In genomic region chr7:128057909-128058308, GRCh38 we compare ENCODE assay signal across 19 cellular contexts. TPM values are rescaled to one million over a fixed set of nuclear protein-coding genes. Genes with fewer than 3 reads are reported as not detected.
DNase-seq lines count a peak whose midpoint lies in the region; ATAC-seq and TF ChIP-seq lines count a peak whose summit lies in the region.
"Had no signal": no experiment of that assay in that cellular context is flagged by ENCODE, and none has a peak within 500 bp of the region (broad histone marks: within the 10 kb centered on the region; RNA-seq: fewer than 3 reads in every experiment).

No MANE protein-coding gene starts in this region.

- H3K27ac Mint-ChIP-seq in T-helper 17 cell (peak overlapping the region; percentile 91), memory B cell (peak overlapping the region; percentile 36)

- H3K9ac ChIP-seq in BLaER1, result no peak overlapping the region
- H3K9ac ChIP-seq in BLaER1 treated with 17β-estradiol and CSF1 and Interleukin-3, amounts not matched to agents 10 nM and 100 nM, result no peak overlapping the region

- DNase-seq in T-helper 17 cell, result no peak
- DNase-seq in memory B cell (ENCODE audit: low spot score in 2 of 2), result no peak
- DNase-seq in ascending aorta (ENCODE audit: low spot score in 2 of 2), result no peak
- no peak for DNase-seq in effector CD4-positive, alpha-beta T cell
- DNase-seq in aorta, result no peak
- DNase-seq: DMS53, GDM1, Kasumi-1, NCI-H1417, NCI-H187, NCI-H446, NCI-H526 had no signal

- H3K4me3 ChIP-seq in BLaER1 (no peak overlapping the region), ascending aorta (no peak overlapping the region), aorta (ENCODE audit: low read length in 2 of 2) (no peak overlapping the region)
- H3K4me3 ChIP-seq in BLaER1 treated with 17β-estradiol and CSF1 and Interleukin-3, amounts not matched to agents 10 nM and 100 nM, result no peak overlapping the region
- H3K4me3 ChIP-seq: SJSA1 had no signal

- H3K36me3 Mint-ChIP-seq in T-helper 17 cell (ENCODE audit: low read depth), result no peaks in the 10 kb centered on the region
- peaks cover 10% of the 10 kb centered on the region for H3K36me3 Mint-ChIP-seq in memory B cell

- H3K4me1 Mint-ChIP-seq in T-helper 17 cell, result peaks cover 45% of the 10 kb centered on the region
- peaks cover 18% of the 10 kb centered on the region for H3K4me1 Mint-ChIP-seq in memory B cell

- peaks cover 47% of the 10 kb centered on the region for H3K36me3 ChIP-seq in BLaER1
- H3K36me3 ChIP-seq in BLaER1 treated with 17β-estradiol and CSF1 and Interleukin-3, amounts not matched to agents 10 nM and 100 nM, result peaks cover 6 to 91% (median 46%) of the 10 kb centered on the region in 11 experiments; a peak in 18 of 22 replicates
- no peaks in the 10 kb centered on the region for H3K36me3 ChIP-seq in ascending aorta
- no peaks in the 10 kb centered on the region for H3K36me3 ChIP-seq in aorta (ENCODE audit: control insufficient read depth in 1 of 2, insufficient read depth in 2 of 2, low read length in 1 of 2)

- H3K4me3 Mint-ChIP-seq in T-helper 17 cell, result no peak overlapping the region
- no peak overlapping the region for H3K4me3 Mint-ChIP-seq in memory B cell

- H3K4me1 ChIP-seq in BLaER1, result peaks cover 62% of the 10 kb centered on the region
- H3K4me1 ChIP-seq in BLaER1 treated with 17β-estradiol and CSF1 and Interleukin-3, amounts not matched to agents 10 nM and 100 nM, result peaks cover 5 to 59% (median 47%) of the 10 kb centered on the region in 10 experiments
- no peaks in the 10 kb centered on the region for H3K4me1 ChIP-seq in ascending aorta
- H3K4me1 ChIP-seq in aorta (ENCODE audit: control insufficient read depth in 1 of 2, insufficient read depth in 2 of 2, low read length in 2 of 2), result no peaks in the 10 kb centered on the region

- no peaks in the 10 kb centered on the region for H3K9me3 Mint-ChIP-seq in memory B cell

- H3K27me3 Mint-ChIP-seq in T-helper 17 cell (no peaks in the 10 kb centered on the region), memory B cell (no peaks in the 10 kb centered on the region)

- H3K27ac ChIP-seq in BLaER1, result no peak overlapping the region
- H3K27ac ChIP-seq in BLaER1 treated with 17β-estradiol and CSF1 and Interleukin-3, amounts not matched to agents 10 nM and 100 nM, result no peak overlapping the region
- no peak overlapping the region for H3K27ac ChIP-seq in ascending aorta
- no peak overlapping the region for H3K27ac ChIP-seq in aorta (ENCODE audit: low read depth in 1 of 2, low read length in 2 of 2)

- TF ChIP-seq CTCF in ascending aorta (IDR thresholded peaks at IDR 0.05), result no peak

- intact Hi-C loops in ascending aorta (cut with DNase I), result no loop called here
- intact Hi-C loops in aorta (cut with DNase I), result no loop called here

- peak; percentile 8 for ATAC-seq in T-helper 17 cell
- no peak for ATAC-seq in memory B cell (ENCODE audit: low read depth)
- ATAC-seq in aorta (ENCODE audit: low FRiP score), result no peak
- ATAC-seq: HCT116, Right ventricle myocardium inferior had no signal

- WGBS in aorta, 2 donors, result 61 to 74% methylated on average over 1 of the region's 1 CpG

- H3K9me3 ChIP-seq in BLaER1, result no peaks in the 10 kb centered on the region
- H3K9me3 ChIP-seq in BLaER1 treated with 17β-estradiol and CSF1 and Interleukin-3, amounts not matched to agents 10 nM and 100 nM (replicated peaks in 1 of 11), result no peaks in the 10 kb centered on the region
- H3K9me3 ChIP-seq in T-helper 17 cell (ENCODE audit: control insufficient read depth, low read length, poor library complexity, severe bottlenecking), result no peaks in the 10 kb centered on the region
- H3K9me3 ChIP-seq in ascending aorta, result no peaks in the 10 kb centered on the region
- H3K9me3 ChIP-seq in aorta (ENCODE audit: control insufficient read depth, low read length), result no peaks in the 10 kb centered on the region
- H3K9me3 ChIP-seq: SJSA1 had no signal

- peak overlapping the region; percentile 61 for H3K4me2 ChIP-seq in BLaER1
- H3K4me2 ChIP-seq in BLaER1 treated with 17β-estradiol and CSF1 and Interleukin-3, amounts not matched to agents 10 nM and 100 nM, result peak overlapping the region in 8 of 11 experiments; percentile 31 to 58 (median 53); a peak in 15 of 22 replicates

- no peaks in the 10 kb centered on the region for H3K27me3 ChIP-seq in BLaER1
- no peaks in the 10 kb centered on the region for H3K27me3 ChIP-seq in BLaER1 treated with 17β-estradiol and CSF1 and Interleukin-3, amounts not matched to agents 10 nM and 100 nM
- no peaks in the 10 kb centered on the region for H3K27me3 ChIP-seq in ascending aorta
- no peaks in the 10 kb centered on the region for H3K27me3 ChIP-seq in aorta (ENCODE audit: control insufficient read depth in 1 of 2, insufficient read depth in 2 of 2, low read length in 1 of 2)
- H3K27me3 ChIP-seq: SJSA1 had no signal

- peaks cover 33% of the 10 kb centered on the region; the same call in 1 of the 2 replicates for H4K20me1 ChIP-seq in BLaER1
- H4K20me1 ChIP-seq in BLaER1 treated with 17β-estradiol and CSF1 and Interleukin-3, amounts not matched to agents 10 nM and 100 nM, result peaks cover 0 to 78% (median 22%) of the 10 kb centered on the region in 11 experiments; a peak in 13 of 22 replicates

RNA-seq across cellular contexts. Expression of gene LRRC4, which starts 26.7 kb away (rescaled TPM):
- total RNA-seq in T-helper 17 cell, result under 1 TPM; 0.34 to 0.57 TPM
- total RNA-seq in ascending aorta, result 0.43 TPM
- 10 to 100 TPM in 1 of 2 donors, 1 to 10 TPM in 1; 5.1 to 11.2 TPM for total RNA-seq in aorta
- polyA plus RNA-seq in aorta, result under 1 TPM; 0.13 TPM
- total RNA-seq: MCF 10A, OCI-LY7 had no signal
